In the genomic region with DNA sequence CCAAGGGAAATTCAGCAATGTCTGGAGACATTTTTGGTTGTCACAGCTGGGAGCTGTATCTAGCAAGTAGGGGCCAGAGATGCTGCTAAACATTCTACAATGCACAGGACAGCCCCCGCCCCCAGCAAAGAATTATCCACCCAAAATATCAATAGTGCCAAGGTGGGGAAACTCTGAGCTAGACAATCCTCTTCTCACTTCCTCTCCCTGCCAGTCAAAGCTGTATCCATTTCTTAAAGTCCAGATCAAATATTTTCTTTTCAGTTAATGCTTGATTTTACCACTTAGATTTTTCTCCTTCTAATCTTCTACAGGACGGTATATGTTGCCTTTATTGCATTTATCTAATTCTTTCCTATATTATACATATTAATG, we compare ENCODE assay signal across 21 cellular contexts.
"Had no signal": no experiment of that assay in that cellular context is flagged by ENCODE, and none has a peak within 500 bp of the region (broad histone marks: within the 10 kb centered on the region; RNA-seq: fewer than 3 reads in every experiment).

No MANE protein-coding gene starts in this region.

- H3K4me1 ChIP-seq: heart right ventricle, left ventricle myocardium inferior, right atrium auricular region, right lobe of liver, testis, thyroid gland, transverse colon, upper lobe of left lung had no signal

- H3K27me3 Mint-ChIP-seq: naive B cell had no signal

- ATAC-seq: heart right ventricle; natural killer cell; right lobe of liver; stimulated activated effector memory CD8-positive, alpha-beta T cell treated with anti-CD3 and anti-CD28 coated beads, Interleukin-12 subunit alpha, Interleukin-12 subunit beta, amount 100 ng/mL, for 72 hours; stimulated activated naive CD8-positive, alpha-beta T cell treated with anti-CD3 and anti-CD28 coated beads, Interleukin-15, Interleukin-2, amounts not matched to agents 100 U/mL and 50 U/mL, for 24 hours had no signal

- H3K4me1 Mint-ChIP-seq: natural killer cell; stimulated activated effector memory CD8-positive, alpha-beta T cell treated with anti-CD3 and anti-CD28 coated beads, Interleukin-12 subunit alpha, Interleukin-12 subunit beta, amount 100 ng/mL, for 72 hours had no signal

- H3K4me3 ChIP-seq: heart right ventricle, hepatocyte, left ventricle myocardium inferior, lung, ovary, right atrium auricular region, right lobe of liver, stomach, testis, thyroid gland, transverse colon, upper lobe of left lung had no signal

- H3K27ac Mint-ChIP-seq: mesothelial cell of epicardium; natural killer cell; nephron progenitor cell; progenitor cell of endocrine pancreas; stimulated activated effector memory CD8-positive, alpha-beta T cell treated with anti-CD3 and anti-CD28 coated beads, Interleukin-12 subunit alpha, Interleukin-12 subunit beta, amount 100 ng/mL, for 72 hours had no signal

- H3K4me2 ChIP-seq: hepatocyte had no signal

- H3K36me3 ChIP-seq: heart right ventricle, left ventricle myocardium inferior, ovary, right atrium auricular region, right lobe of liver, stomach, thyroid gland, transverse colon, upper lobe of left lung had no signal

- H3K27ac ChIP-seq: heart right ventricle, hepatocyte, left ventricle myocardium inferior, ovary, right atrium auricular region, right lobe of liver, stomach, testis, thyroid gland, transverse colon, upper lobe of left lung had no signal

- H3K27me3 ChIP-seq: heart right ventricle, hepatocyte, ovary, right atrium auricular region, right lobe of liver, stomach, testis, thyroid gland, transverse colon, upper lobe of left lung had no signal

- H3K79me2 ChIP-seq: hepatocyte had no signal

- H3K4me3 Mint-ChIP-seq: mesothelial cell of epicardium; naive B cell; natural killer cell; nephron progenitor cell; stimulated activated effector memory CD8-positive, alpha-beta T cell treated with anti-CD3 and anti-CD28 coated beads, Interleukin-12 subunit alpha, Interleukin-12 subunit beta, amount 100 ng/mL, for 72 hours had no signal

- H3K36me3 Mint-ChIP-seq: mesothelial cell of epicardium; natural killer cell; stimulated activated effector memory CD8-positive, alpha-beta T cell treated with anti-CD3 and anti-CD28 coated beads, Interleukin-12 subunit alpha, Interleukin-12 subunit beta, amount 100 ng/mL, for 72 hours had no signal

- H3K9me3 Mint-ChIP-seq: natural killer cell; nephron progenitor cell; stimulated activated effector memory CD8-positive, alpha-beta T cell treated with anti-CD3 and anti-CD28 coated beads, Interleukin-12 subunit alpha, Interleukin-12 subunit beta, amount 100 ng/mL, for 72 hours had no signal

- DNase-seq: heart right ventricle; left ventricle myocardium inferior; naive B cell; natural killer cell; nephron progenitor cell; ovary; right lobe of liver; stimulated activated CD4-positive, alpha-beta T cell treated with anti-CD3 and anti-CD28 coated beads, Interleukin-12 subunit alpha, Interleukin-12 subunit beta, amount 100 ng/mL, for 4 hours; stimulated activated CD4-positive, alpha-beta T cell treated with anti-CD3 and anti-CD28 coated beads, Interleukin-4, amount 100 ng/mL, for 24 hours; stimulated activated naive CD8-positive, alpha-beta T cell treated with anti-CD3 and anti-CD28 coated beads, Interleukin-15, Interleukin-2, amounts not matched to agents 100 U/mL and 50 U/mL, for 24 hours; stomach; testis; thyroid gland; transverse colon; upper lobe of left lung had no signal

- H3K9me3 ChIP-seq: ovary, right atrium auricular region, right lobe of liver, stomach, testis, thyroid gland, transverse colon, upper lobe of left lung had no signal

- H2AFZ ChIP-seq: hepatocyte had no signal
